15 cellular contexts compared by ENCODE assay signal in genomic region chrX:125295337-125295736, GRCh38. TPM values are rescaled to one million over a fixed set of nuclear protein-coding genes. Genes with fewer than 3 reads are reported as not detected.
DNase-seq lines count a peak whose midpoint lies in the region; ATAC-seq lines count a peak whose summit lies in the region.
"Had no signal": no experiment of that assay in that cellular context is flagged by ENCODE, and none has a peak within 500 bp of the region (broad histone marks: within the 10 kb centered on the region; RNA-seq: fewer than 3 reads in every experiment).

No MANE protein-coding gene starts in this region.

- no peaks in the 10 kb centered on the region for H3K36me3 ChIP-seq in aorta (ENCODE audit: control insufficient read depth in 1 of 2, insufficient read depth in 2 of 2, low read length in 1 of 2)
- H3K36me3 ChIP-seq: upper lobe of left lung had no signal

- ATAC-seq in GM18517 (IDR thresholded peaks at IDR 0.05; ENCODE audit: unreplicated experiment): peak; percentile 86
- peak; percentile 81 for ATAC-seq in GM21528 (IDR thresholded peaks at IDR 0.05; ENCODE audit: low FRiP score, unreplicated experiment)
- peak; percentile 79 for ATAC-seq in HG03354 (IDR thresholded peaks at IDR 0.05; ENCODE audit: poor library complexity, severe bottlenecking, unreplicated experiment)
- ATAC-seq in right cardiac atrium: no peak
- ATAC-seq in aorta (ENCODE audit: low FRiP score): no peak

- DNase-seq in amniotic epithelial cell (ENCODE audit: low read depth): peak; percentile 15
- DNase-seq in right cardiac atrium: no peak
- DNase-seq in cardiac septum (ENCODE audit: low spot score): no peak
- no peak for DNase-seq in aorta
- DNase-seq in NCI-H1048 (lab: John Stamatoyannopoulos, UW): no peak
- DNase-seq: GF-D8, upper lobe of left lung had no signal

- H3K4me1 ChIP-seq in right cardiac atrium (ENCODE audit: control insufficient read depth, insufficient read depth, low read length) (no peaks in the 10 kb centered on the region), aorta (ENCODE audit: control insufficient read depth in 1 of 2, insufficient read depth in 2 of 2, low read length in 2 of 2) (no peaks in the 10 kb centered on the region)

- intact Hi-C loops in right cardiac atrium (cut with DNase I) (no loop called here), cardiac septum (cut with DNase I) (no loop called here), aorta (cut with DNase I) (no loop called here)

- H3K4me3 ChIP-seq in right cardiac atrium (ENCODE audit: low read length) (no peak overlapping the region), aorta (ENCODE audit: low read length in 2 of 2) (no peak overlapping the region)
- H3K4me3 ChIP-seq: skin epidermis, upper lobe of left lung had no signal

- H3K27me3 ChIP-seq in right cardiac atrium (ENCODE audit: control insufficient read depth, insufficient read depth) (no peaks in the 10 kb centered on the region), aorta (ENCODE audit: control insufficient read depth in 1 of 2, insufficient read depth in 2 of 2, low read length in 1 of 2) (no peaks in the 10 kb centered on the region)
- H3K27me3 ChIP-seq: upper lobe of left lung had no signal

- H3K9me3 ChIP-seq in right cardiac atrium (ENCODE audit: control insufficient read depth, low read length): no peaks in the 10 kb centered on the region
- no peaks in the 10 kb centered on the region for H3K9me3 ChIP-seq in aorta (ENCODE audit: control insufficient read depth, low read length)
- H3K9me3 ChIP-seq: upper lobe of left lung had no signal

- no peak overlapping the region for H3K27ac ChIP-seq in right cardiac atrium (ENCODE audit: low read length)
- no peak overlapping the region for H3K27ac ChIP-seq in aorta (ENCODE audit: low read depth in 1 of 2, low read length in 2 of 2)
- H3K27ac ChIP-seq: upper lobe of left lung had no signal

- 83% methylated on average over 2 of the region's 2 CpGs for WGBS in right cardiac atrium
- 84 to 85% methylated on average over 2 of the region's 2 CpGs for WGBS in aorta, 2 donors

RNA-seq across cellular contexts. Expression of gene TEX13C, which starts 24.3 kb away (rescaled TPM):
- total RNA-seq in right cardiac atrium (not detected), cardiac septum (not detected), aorta (not detected)
- polyA plus RNA-seq in right cardiac atrium (not detected), aorta (not detected)
- total RNA-seq: cerebellum; LHCN-M2; T-helper 2 cell treated with Interferon-gamma antibody and Interleukin-4, amounts not matched to agents 100 ng/mL and 5 ng/mL, for 36 hours had no signal
- polyA plus RNA-seq: keratinocyte had no signal

Comparison
In these comparisons a context has a peak if more than half of its experiments do, and no peak if none do; other contexts are left out.
1. ATAC-seq: peak in GM18517 (single experiment), GM21528 (single experiment) and HG03354 (single experiment); none in right cardiac atrium (0 of 2) and aorta (single experiment).